15 cellular contexts compared by ENCODE assay signal in the genomic region with DNA sequence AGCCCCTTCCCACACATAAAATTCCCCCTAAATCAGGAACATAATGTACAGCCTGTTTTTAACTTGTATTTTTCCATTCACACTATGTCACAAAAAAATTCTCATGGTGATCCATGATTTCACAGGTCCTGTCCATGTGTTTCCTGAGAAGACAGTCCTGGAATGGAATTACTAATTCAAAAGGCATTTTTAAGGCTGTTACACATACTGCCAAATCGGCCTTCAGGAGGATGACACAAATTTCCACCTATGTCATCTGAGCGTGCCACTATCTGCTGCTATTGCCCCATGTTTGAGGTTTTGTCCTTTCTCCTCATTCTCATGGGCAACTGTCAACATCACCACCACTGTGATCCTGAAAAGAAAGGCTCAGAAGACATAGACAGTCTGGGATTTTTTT.
DNase-seq lines count a peak whose midpoint lies in the region; ATAC-seq, FAIRE-seq and TF ChIP-seq lines count a peak whose summit lies in the region.
"Had no signal": no experiment of that assay in that cellular context is flagged by ENCODE, and none has a peak within 500 bp of the region (broad histone marks: within the 10 kb centered on the region; RNA-seq: fewer than 3 reads in every experiment).

No MANE protein-coding gene starts in this region.

- no peak for TF ChIP-seq CTCF in tibial nerve (IDR thresholded peaks at IDR 0.05)

- no peak for TF ChIP-seq EP300 in tibial nerve (IDR thresholded peaks at IDR 0.05)

- FAIRE-seq in RCC 7860 (lab: Jason Lieb, UNC): peak; percentile 81
- FAIRE-seq: colon had no signal

- DNase-seq in Daoy (ENCODE audit: low read depth) (peak; percentile 50), RCC 7860 (ENCODE audit: low spot score) (peak; percentile 88), dermis blood vessel endothelial cell (peak; percentile 80), tibial nerve (ENCODE audit: low spot score in 2 of 2) (no peak), sciatic nerve (ENCODE audit: low spot score) (no peak), H7 (no peak), NCI-H146 (lab: John Stamatoyannopoulos, UW) (no peak)
- DNase-seq: activated CD8-positive, alpha-beta T cell treated with anti-CD3 and anti-CD28 coated beads for 36 hours; foreskin melanocyte; NCI-H1105 treated with DMSO at 0.1 percent for 48 hours; NCI-H510A; sigmoid colon had no signal

- H3K9me3 ChIP-seq in mesodermal cell (ENCODE audit: control insufficient read depth, low read length): no peaks in the 10 kb centered on the region
- H3K9me3 ChIP-seq in tibial nerve: no peaks in the 10 kb centered on the region
- H3K9me3 ChIP-seq: sigmoid colon had no signal

- ATAC-seq in sciatic nerve: no peak
- ATAC-seq: activated CD8-positive, alpha-beta T cell treated with anti-CD3 and anti-CD28 coated beads for 36 hours; Panc1 had no signal

- TF ChIP-seq POLR2A in tibial nerve (IDR thresholded peaks at IDR 0.05): no peak

- intact Hi-C loops in sciatic nerve (cut with DNase I): no loop called here

- H3K4me1 ChIP-seq in mesodermal cell (ENCODE audit: control insufficient read depth, insufficient read depth, low read length, poor library complexity, severe bottlenecking): peaks cover 26% of the 10 kb centered on the region
- H3K4me1 ChIP-seq in tibial nerve: no peaks in the 10 kb centered on the region
- H3K4me1 ChIP-seq: sigmoid colon had no signal

- H3K4me3 ChIP-seq in mesodermal cell (ENCODE audit: extremely low read depth, insufficient read depth, low read length, poor library complexity, severe bottlenecking) (no peak overlapping the region), tibial nerve (no peak overlapping the region), H7 (ENCODE audit: insufficient read depth, low read depth, low read length) (no peak overlapping the region)
- H3K4me3 ChIP-seq: sigmoid colon had no signal

- H3K27me3 ChIP-seq in tibial nerve (no peaks in the 10 kb centered on the region), H7 (ENCODE audit: control insufficient read depth, insufficient read depth, low read length) (no peaks in the 10 kb centered on the region)
- H3K27me3 ChIP-seq: sigmoid colon had no signal

- H3K27ac ChIP-seq in mesodermal cell (ENCODE audit: low read depth, low read length, severe bottlenecking) (peak overlapping the region; percentile 17), tibial nerve (no peak overlapping the region)
- H3K27ac ChIP-seq: sigmoid colon had no signal

- peaks cover 41% of the 10 kb centered on the region for H3K36me3 ChIP-seq in mesodermal cell (ENCODE audit: control insufficient read depth, insufficient read depth, low read length)
- no peaks in the 10 kb centered on the region for H3K36me3 ChIP-seq in tibial nerve
- H3K36me3 ChIP-seq in H7 (replicated peaks; ENCODE audit: control insufficient read depth, insufficient read depth, low read length): no peaks in the 10 kb centered on the region
- H3K36me3 ChIP-seq: sigmoid colon had no signal

- WGBS in mesodermal cell (ENCODE audit: insufficient coverage in 2 of 2), 2 experiments: 70 to 85% methylated on average over 2 of the region's 2 CpGs
- WGBS in tibial nerve, 2 donors: 71 to 80% methylated on average over 2 of the region's 2 CpGs

Comparison
In these comparisons a context has a peak if more than half of its experiments do, and no peak if none do; other contexts are left out.
1. DNase-seq: peak in Daoy (single experiment), RCC 7860 (single experiment) and dermis blood vessel endothelial cell (single experiment); none in tibial nerve (0 of 2), sciatic nerve (single experiment), H7 (single experiment) and NCI-H146 (single experiment).